In the genomic region with DNA sequence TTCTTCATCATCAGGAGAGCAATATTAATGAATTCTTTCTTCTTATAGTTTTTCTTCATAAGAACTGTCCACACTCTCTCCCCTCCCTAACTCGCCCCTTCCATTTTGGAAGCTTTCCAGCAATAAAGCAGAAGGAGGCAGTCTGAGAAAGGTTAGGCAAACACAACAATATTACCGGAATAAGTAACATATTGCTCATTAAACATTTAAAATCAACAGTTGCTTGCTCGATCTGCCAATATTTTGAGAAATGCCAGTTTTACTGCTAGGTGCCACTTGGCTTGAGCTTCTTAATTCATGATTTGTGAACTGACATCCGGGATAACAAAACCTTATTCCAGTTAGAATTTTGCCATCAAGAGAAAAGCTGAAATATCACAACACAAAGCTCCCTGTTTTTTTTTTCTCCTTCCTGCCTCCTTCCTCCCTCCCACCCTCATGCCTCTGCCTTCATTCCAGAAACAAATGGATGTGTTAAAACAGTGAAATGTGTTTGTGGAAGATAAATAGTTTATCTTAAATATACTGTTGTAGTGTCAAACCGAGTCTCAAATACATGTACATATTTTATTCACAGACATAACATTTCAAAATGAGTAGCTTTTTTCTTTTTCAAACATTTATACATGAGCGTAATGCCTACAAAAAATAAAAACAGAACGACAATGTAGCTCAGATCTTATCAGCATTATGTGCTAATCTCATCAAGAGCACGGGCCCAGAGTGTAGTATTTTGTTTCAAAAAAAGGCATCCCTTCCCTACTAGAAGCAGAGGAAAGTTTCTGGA, we compare ENCODE assay signal across 1 cellular context.
TF ChIP-seq lines count a peak whose summit lies in the region.

No MANE protein-coding gene starts in this region.

TF ChIP-seq in H1, 55 proteins besides CTCF, POLR2A, EP300 and RAD21:
- TF ChIP-seq BCL11A (IDR thresholded peaks at IDR 0.05; ENCODE audit: low read depth in 2 of 2, low read length in 2 of 2) (no peak), EZH2 (IDR thresholded peaks at IDR 0.05; ENCODE audit: low read depth, low read length, severe bottlenecking) (no peak), KDM1A (IDR thresholded peaks at IDR 0.05; ENCODE audit: borderline replicate concordance, low read length) (no peak), SAP30 (IDR thresholded peaks at IDR 0.05; ENCODE audit: insufficient read depth, insufficient replicate concordance, low read length) (no peak), HDAC6 (IDR thresholded peaks at IDR 0.05; ENCODE audit: low read depth, low read length) (no peak)
- TF ChIP-seq, protein P1, sequence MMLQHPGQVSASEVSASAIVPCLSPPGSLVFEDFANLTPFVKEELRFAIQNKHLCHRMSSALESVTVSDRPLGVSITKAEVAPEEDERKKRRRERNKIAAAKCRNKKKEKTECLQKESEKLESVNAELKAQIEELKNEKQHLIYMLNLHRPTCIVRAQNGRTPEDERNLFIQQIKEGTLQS (IDR thresholded peaks at IDR 0.05; ENCODE audit: insufficient read depth, low read depth, low read length), result no peak
